ENCODE assay signal across 19 cellular contexts in genomic region chr11:46678741-46679130, GRCh38. TPM values are rescaled to one million over a fixed set of nuclear protein-coding genes. Genes with fewer than 3 reads are reported as not detected.
DNase-seq lines count a peak whose midpoint lies in the region; ATAC-seq, FAIRE-seq and TF ChIP-seq lines count a peak whose summit lies in the region.
"Had no signal": no experiment of that assay in that cellular context is flagged by ENCODE, and none has a peak within 500 bp of the region (broad histone marks: within the 10 kb centered on the region; RNA-seq: fewer than 3 reads in every experiment).

No MANE protein-coding gene starts in this region.

- no peak overlapping the region for H3K4me2 ChIP-seq in astrocyte (ENCODE audit: low read length)
- H3K4me2 ChIP-seq: KMS-11 had no signal

- H3K36me3 Mint-ChIP-seq in astrocyte (ENCODE audit: low read depth, unreplicated experiment) (peaks cover 20% of the 10 kb centered on the region), glutamatergic neuron (ENCODE audit: unreplicated experiment) (no peaks in the 10 kb centered on the region)
- H3K36me3 Mint-ChIP-seq in naive thymus-derived CD4-positive, alpha-beta T cell = peaks cover 0 to 36% (median 10%) of the 10 kb centered on the region in 5 donors

- H3K79me2 ChIP-seq in astrocyte (ENCODE audit: insufficient read depth, low read length) = peaks cover 6% of the 10 kb centered on the region

- no peak overlapping the region for H3K4me3 ChIP-seq in heart right ventricle
- H3K4me3 ChIP-seq in astrocyte (ENCODE audit: insufficient read depth, low read depth, low read length) = no peak overlapping the region
- H3K4me3 ChIP-seq in naive thymus-derived CD4-positive, alpha-beta T cell (ENCODE audit: low read length) = no peak overlapping the region
- H3K4me3 ChIP-seq in tibial artery = no peak overlapping the region

- H3K4me3 Mint-ChIP-seq in astrocyte (ENCODE audit: unreplicated experiment) (no peak overlapping the region), glutamatergic neuron (ENCODE audit: unreplicated experiment) (no peak overlapping the region)
- H3K4me3 Mint-ChIP-seq in naive thymus-derived CD4-positive, alpha-beta T cell = no peak overlapping the region

- FAIRE-seq in astrocyte (lab: Jason Lieb, UNC) = no peak
- FAIRE-seq: A204.1, G401.6 had no signal

- WGBS in heart right ventricle, 2 donors = 91 to 94% methylated on average over 9 of the region's 9 CpGs

- DNase-seq in left cardiac atrium (peak; percentile 4), heart right ventricle (no peak), astrocyte (ENCODE audit: low read depth) (no peak), tibial artery (no peak), glutamatergic neuron (no peak), retina (no peak), putamen (ENCODE audit: low spot score) (no peak)
- no peak for DNase-seq in naive thymus-derived CD4-positive, alpha-beta T cell
- DNase-seq: C1 segment of cervical spinal cord, DND-41, HCEC 1CT, NCI-H1092 treated with DMSO at 0.1 percent for 48 hours, NCI-H2081 treated with DMSO at 0.1 percent for 48 hours, NCI-H510A, NCI-H774 had no signal

- H3K27me3 ChIP-seq in heart right ventricle (no peaks in the 10 kb centered on the region), astrocyte (ENCODE audit: insufficient read depth, low read length) (no peaks in the 10 kb centered on the region), tibial artery (no peaks in the 10 kb centered on the region)
- no peaks in the 10 kb centered on the region for H3K27me3 ChIP-seq in naive thymus-derived CD4-positive, alpha-beta T cell (ENCODE audit: control insufficient read depth in 2 of 2, insufficient read depth in 2 of 2, low read length in 2 of 2)

- H3K27ac ChIP-seq in heart right ventricle (peak overlapping the region in 3 of 10 donors; percentile 81 to 88 (median 83)), astrocyte (ENCODE audit: low read depth, low read length) (no peak overlapping the region), tibial artery (peak overlapping the region; percentile 38 to 81)
- no peak overlapping the region for H3K27ac ChIP-seq in naive thymus-derived CD4-positive, alpha-beta T cell (ENCODE audit: low read depth, low read length)
- H3K27ac ChIP-seq: KMS-11 had no signal

- ATAC-seq in left cardiac atrium (no peak), heart right ventricle (no peak)
- ATAC-seq in naive thymus-derived CD4-positive, alpha-beta T cell = no peak

- H3K36me3 ChIP-seq in heart right ventricle (peaks cover 5 to 81% (median 45%) of the 10 kb centered on the region in 9 donors), astrocyte (ENCODE audit: insufficient read depth, low read length) (peaks cover 20% of the 10 kb centered on the region), tibial artery (peaks cover 44 to 70% (median 62%) of the 10 kb centered on the region in 3 donors)
- H3K36me3 ChIP-seq in naive thymus-derived CD4-positive, alpha-beta T cell (ENCODE audit: control insufficient read depth in 2 of 3, insufficient read depth in 3 of 3, low read length in 3 of 3) = peaks cover 0 to 53% (median 9%) of the 10 kb centered on the region in 3 experiments

- peaks cover 22% of the 10 kb centered on the region for H3K4me1 Mint-ChIP-seq in astrocyte (ENCODE audit: low read depth, unreplicated experiment)
- H3K4me1 Mint-ChIP-seq in naive thymus-derived CD4-positive, alpha-beta T cell = peaks cover 23 to 44% (median 40%) of the 10 kb centered on the region in 7 donors
- H3K4me1 Mint-ChIP-seq in glutamatergic neuron (ENCODE audit: low read depth, unreplicated experiment) = peaks cover 17% of the 10 kb centered on the region

- no peak overlapping the region for H2AFZ ChIP-seq in astrocyte (ENCODE audit: low read depth, low read length)

- H3K9ac ChIP-seq in astrocyte (ENCODE audit: low read length) = no peak overlapping the region
- H3K9ac ChIP-seq: KMS-11 had no signal

- peaks cover 16% of the 10 kb centered on the region for H4K20me1 ChIP-seq in astrocyte (ENCODE audit: insufficient read depth, low read length)

- intact Hi-C loops in left cardiac atrium (cut with DNase I) = no loop called here
- intact Hi-C loops in heart right ventricle (cut with DNase I) = no loop called here
- intact Hi-C loops in naive thymus-derived CD4-positive, alpha-beta T cell (cut with micrococcal nuclease) = loop anchor here in 1 of 2 donors (10.0 kb wide), 1 partner anchor 294 kb away; the partner anchor contains the start of gene MDK
- intact Hi-C loops in tibial artery (cut with DNase I; ENCODE audit: low total_unique reads) = no loop called here

- H3K9me3 ChIP-seq in heart right ventricle (no peaks in the 10 kb centered on the region), astrocyte (ENCODE audit: insufficient read depth, low read depth, low read length) (no peaks in the 10 kb centered on the region), tibial artery (no peaks in the 10 kb centered on the region)
- no peaks in the 10 kb centered on the region for H3K9me3 ChIP-seq in naive thymus-derived CD4-positive, alpha-beta T cell (ENCODE audit: control insufficient read depth in 2 of 3, low read length in 3 of 3)

- H3K27ac Mint-ChIP-seq in astrocyte (ENCODE audit: unreplicated experiment) (peak overlapping the region; percentile 84), glutamatergic neuron (ENCODE audit: unreplicated experiment) (no peak overlapping the region)
- H3K27ac Mint-ChIP-seq in naive thymus-derived CD4-positive, alpha-beta T cell = peak overlapping the region in 5 of 9 donors; percentile 12 to 59 (median 34)

- CTCF ChIA-PET in naive thymus-derived CD4-positive, alpha-beta T cell (lab: Charles Lee) = interaction anchor here (0.7 kb wide), 1 partner anchor 19 kb away, joined by 3 read pairs; no protein-coding TSS in a partner anchor

- POLR2A ChIA-PET in naive thymus-derived CD4-positive, alpha-beta T cell (lab: Charles Lee) = interaction anchor here (10.8 kb wide), 1 partner anchor 19 kb away, joined by 135 read pairs; the partner anchor contains the start of genes ARHGAP1 and ZNF408

- H3K4me1 ChIP-seq in heart right ventricle (peaks cover 13 to 55% (median 46%) of the 10 kb centered on the region in 9 donors), astrocyte (ENCODE audit: insufficient read depth, low read length) (peaks cover 19% of the 10 kb centered on the region), tibial artery (peaks cover 2 to 39% (median 26%) of the 10 kb centered on the region in 4 donors)
- H3K4me1 ChIP-seq in naive thymus-derived CD4-positive, alpha-beta T cell (ENCODE audit: control insufficient read depth in 2 of 2, insufficient read depth in 2 of 2, low read length in 2 of 2) = peaks cover 17 to 36% of the 10 kb centered on the region in 2 donors

- H3K27me3 Mint-ChIP-seq in astrocyte (ENCODE audit: low read depth, unreplicated experiment) = no peaks in the 10 kb centered on the region
- H3K27me3 Mint-ChIP-seq in naive thymus-derived CD4-positive, alpha-beta T cell = no peaks in the 10 kb centered on the region
- peaks cover 2% of the 10 kb centered on the region for H3K27me3 Mint-ChIP-seq in glutamatergic neuron (ENCODE audit: unreplicated experiment)

- H3K9me3 Mint-ChIP-seq in astrocyte (ENCODE audit: unreplicated experiment) (no peaks in the 10 kb centered on the region), glutamatergic neuron (ENCODE audit: unreplicated experiment) (peaks cover 6% of the 10 kb centered on the region)
- no peaks in the 10 kb centered on the region for H3K9me3 Mint-ChIP-seq in naive thymus-derived CD4-positive, alpha-beta T cell

- no peak for TF ChIP-seq CTCF in heart right ventricle (IDR thresholded peaks at IDR 0.05)
- TF ChIP-seq CTCF in astrocyte (IDR thresholded peaks at IDR 0.05; ENCODE audit: insufficient read depth, low read depth, low read length) = no peak
- TF ChIP-seq CTCF in tibial artery (IDR thresholded peaks at IDR 0.05) = no peak
- TF ChIP-seq CTCF in glutamatergic neuron (IDR thresholded peaks at IDR 0.05; ENCODE audit: partially characterized antibody, unreplicated experiment) = no peak

RNA-seq across cellular contexts. Expression of gene ARHGAP1, which starts 21.7 kb away (rescaled TPM):
- total RNA-seq in left cardiac atrium (100 to 1,000 TPM; 112 to 144 TPM), heart right ventricle (100 to 1,000 TPM in 7 of 10 donors, 10 to 100 TPM in 3; 59.0 to 268 (median 140) TPM), astrocyte (116 and 129 TPM in 2 replicates), glutamatergic neuron (ENCODE audit: unreplicated experiment) (38.4 TPM)
- polyA plus RNA-seq in heart right ventricle = 10 to 100 TPM; 28.4 to 38.7 TPM
- total RNA-seq in naive thymus-derived CD4-positive, alpha-beta T cell = 10 to 100 TPM; 44.6 to 82.5 (median 64.6) TPM
- polyA plus RNA-seq in naive thymus-derived CD4-positive, alpha-beta T cell = 10 to 100 TPM; 44.2 to 69.9 TPM

RNA-seq across cellular contexts. Expression of gene ZNF408, which starts 22.1 kb away (rescaled TPM):
- total RNA-seq in left cardiac atrium = 1 to 10 TPM; 7.4 to 9.3 TPM
- 1 to 10 TPM; 5.0 to 8.9 (median 6.7) TPM for total RNA-seq in heart right ventricle
- 1 to 10 TPM; 6.2 to 6.7 TPM for polyA plus RNA-seq in heart right ventricle
- 18.3 and 20.3 TPM in 2 replicates for total RNA-seq in astrocyte
- 10 to 100 TPM in 4 of 5 experiments, 1 to 10 TPM in 1; 7.8 to 20.0 (median 16.6) TPM for total RNA-seq in naive thymus-derived CD4-positive, alpha-beta T cell
- polyA plus RNA-seq in naive thymus-derived CD4-positive, alpha-beta T cell = 10 to 100 TPM in 1 of 2 donors, 1 to 10 TPM in 1; 7.0 to 14.1 TPM
- total RNA-seq in glutamatergic neuron (ENCODE audit: unreplicated experiment) = 10.6 TPM

RNA-seq across cellular contexts. Expression of gene F2, which starts 40.3 kb away (rescaled TPM):
- total RNA-seq in left cardiac atrium (not detected), heart right ventricle (under 1 TPM in 2 of 10 donors, not detected in 8; 0.23 to 0.31 TPM), astrocyte (0.57 and 0.60 TPM in 2 replicates), glutamatergic neuron (ENCODE audit: unreplicated experiment) (0.29 TPM)
- under 1 TPM; 0.04 to 0.15 TPM for polyA plus RNA-seq in heart right ventricle
- under 1 TPM in 1 of 5 experiments, not detected in 4; 0.15 TPM for total RNA-seq in naive thymus-derived CD4-positive, alpha-beta T cell
- not detected for polyA plus RNA-seq in naive thymus-derived CD4-positive, alpha-beta T cell
- total RNA-seq: MCF 10A had no signal

Comparison
In these comparisons a context has a peak if more than half of its experiments do, and no peak if none do; other contexts are left out.
1. H3K27ac ChIP-seq: peak in tibial artery (2 of 2); none in astrocyte (single experiment) and naive thymus-derived CD4-positive, alpha-beta T cell (single experiment).